In genomic region chr16:72787519-72788268, GRCh38 we compare ENCODE assay signal across 9 cellular contexts.
DNase-seq lines count a peak whose midpoint lies in the region; ATAC-seq and TF ChIP-seq lines count a peak whose summit lies in the region.
"Had no signal": no experiment of that assay in that cellular context is flagged by ENCODE, and none has a peak within 500 bp of the region (broad histone marks: within the 10 kb centered on the region; RNA-seq: fewer than 3 reads in every experiment).

No MANE protein-coding gene starts in this region.

- H3K4me3 ChIP-seq in CD4-positive, alpha-beta memory T cell (ENCODE audit: low read length in 2 of 2) = peak overlapping the region in 1 of 2 donors; percentile 38
- H3K4me3 ChIP-seq in dorsolateral prefrontal cortex (peak overlapping the region; percentile 35 to 76 (median 63)), lung (peak overlapping the region; percentile 56)

- H3K9me3 Mint-ChIP-seq in CD4-positive, alpha-beta memory T cell = peaks cover 0 to 2% (median 0%) of the 10 kb centered on the region in 8 donors
- no peaks in the 10 kb centered on the region for H3K9me3 Mint-ChIP-seq in IgD-negative memory B cell
- no peaks in the 10 kb centered on the region for H3K9me3 Mint-ChIP-seq in activated CD4-positive, alpha-beta T cell treated with anti-CD3 and anti-CD28 coated beads, Interleukin-2, amount 10 ng/mL, durations not matched to agents 7 days and 5 days

- WGBS in lung, 2 donors = 12 to 16% methylated on average over 21 to 42 of the region's 42 CpGs

- CTCF ChIA-PET in CD4-positive, alpha-beta memory T cell (lab: Charles Lee; ENCODE audit: partially characterized antibody) = interaction anchor here (1.6 kb wide), 1 partner anchor 45 kb away, joined by 7 read pairs; no protein-coding TSS in a partner anchor
- CTCF ChIA-PET in activated CD4-positive, alpha-beta T cell treated with anti-CD3 and anti-CD28 coated beads, Interleukin-2, amount 10 ng/mL, durations not matched to agents 7 days and 5 days (lab: Charles Lee) = interaction anchor here (0.7 to 1.4 kb wide), 2 partner anchors 44 to 615 kb away, joined by 3 read pairs; no protein-coding TSS in a partner anchor

- peaks cover 3% of the 10 kb centered on the region for H3K4me1 ChIP-seq in CD4-positive, alpha-beta memory T cell (ENCODE audit: insufficient read depth, low read length)
- H3K4me1 ChIP-seq in lung (ENCODE audit: control insufficient read depth in 2 of 2, insufficient read depth in 2 of 2, low read length in 2 of 2) = peaks cover 0 to 14% of the 10 kb centered on the region in 2 donors

- H3K36me3 ChIP-seq in CD4-positive, alpha-beta memory T cell (ENCODE audit: insufficient read depth, low read length) = no peaks in the 10 kb centered on the region
- H3K36me3 ChIP-seq in lung (ENCODE audit: control insufficient read depth in 2 of 2, insufficient read depth in 2 of 2, low read length in 2 of 2) = no peaks in the 10 kb centered on the region

- H3K36me3 Mint-ChIP-seq in CD4-positive, alpha-beta memory T cell = no peaks in the 10 kb centered on the region
- H3K36me3 Mint-ChIP-seq in IgD-negative memory B cell = peaks cover 3% of the 10 kb centered on the region
- H3K36me3 Mint-ChIP-seq in activated CD4-positive, alpha-beta T cell treated with anti-CD3 and anti-CD28 coated beads, Interleukin-2, amount 10 ng/mL, durations not matched to agents 7 days and 5 days (ENCODE audit: low read depth) = peaks cover 4% of the 10 kb centered on the region

- no peaks in the 10 kb centered on the region for H3K27me3 ChIP-seq in CD4-positive, alpha-beta memory T cell (ENCODE audit: insufficient read depth, low read length)
- H3K27me3 ChIP-seq in dorsolateral prefrontal cortex (no peaks in the 10 kb centered on the region), lung (ENCODE audit: control insufficient read depth, insufficient read depth) (no peaks in the 10 kb centered on the region)

- DNase-seq in CD4-positive, alpha-beta memory T cell = peak; percentile 19 to 62 (median 49)
- peak; percentile 76 for DNase-seq in activated CD4-positive, alpha-beta T cell treated with anti-CD3 and anti-CD28 coated beads, Interleukin-2, amount 10 ng/mL, durations not matched to agents 7 days and 5 days
- DNase-seq in dorsolateral prefrontal cortex (peak in 9 of 10 donors; percentile 10 to 71 (median 57)), lung (ENCODE audit: low spot score) (peak; percentile 71), NCI-H526 treated with DMSO at 0.1 percent for 48 hours (lab: John Stamatoyannopoulos, UW) (no peak)
- peak; percentile 24 to 45 (median 25) for DNase-seq in stimulated activated CD4-positive, alpha-beta T cell treated with anti-CD3 and anti-CD28 coated beads, TNF-alpha, amount 100 ng/mL, for 4 hours (ENCODE audit: low read depth in 3 of 3)

- peak overlapping the region; percentile 81 to 88 (median 86) for H3K4me3 Mint-ChIP-seq in CD4-positive, alpha-beta memory T cell
- peak overlapping the region; percentile 76 to 95 (median 84) for H3K4me3 Mint-ChIP-seq in IgD-negative memory B cell
- peak overlapping the region; percentile 59 for H3K4me3 Mint-ChIP-seq in activated CD4-positive, alpha-beta T cell treated with anti-CD3 and anti-CD28 coated beads, Interleukin-2, amount 10 ng/mL, durations not matched to agents 7 days and 5 days

- POLR2A ChIA-PET in CD4-positive, alpha-beta memory T cell (lab: Charles Lee; ENCODE audit: partially characterized antibody) = no interaction called here
- POLR2A ChIA-PET in activated CD4-positive, alpha-beta T cell treated with anti-CD3 and anti-CD28 coated beads, Interleukin-2, amount 10 ng/mL, durations not matched to agents 7 days and 5 days (lab: Charles Lee) = no interaction called here

- H3K27me3 Mint-ChIP-seq in CD4-positive, alpha-beta memory T cell = peaks cover 7 to 14% of the 10 kb centered on the region in 2 donors
- peaks cover 5% of the 10 kb centered on the region for H3K27me3 Mint-ChIP-seq in IgD-negative memory B cell
- H3K27me3 Mint-ChIP-seq in activated CD4-positive, alpha-beta T cell treated with anti-CD3 and anti-CD28 coated beads, Interleukin-2, amount 10 ng/mL, durations not matched to agents 7 days and 5 days = peaks cover 20% of the 10 kb centered on the region

- no peak overlapping the region for H3K27ac ChIP-seq in CD4-positive, alpha-beta memory T cell (ENCODE audit: low read depth, low read length)
- H3K27ac ChIP-seq in dorsolateral prefrontal cortex = peak overlapping the region in 46 of 59 donors; percentile 6 to 84 (median 59)
- peak overlapping the region in 1 of 2 donors; percentile 80 for H3K27ac ChIP-seq in lung (ENCODE audit: low read depth in 1 of 2, low read length in 1 of 2)

- no peaks in the 10 kb centered on the region for H3K9me3 ChIP-seq in CD4-positive, alpha-beta memory T cell (ENCODE audit: control insufficient read depth in 1 of 2, low read length in 2 of 2)
- H3K9me3 ChIP-seq in lung (ENCODE audit: control insufficient read depth in 2 of 2, insufficient read depth in 1 of 2, low read length in 1 of 2) = peaks cover 0 to 1% of the 10 kb centered on the region in 2 donors

- H3K4me1 Mint-ChIP-seq in CD4-positive, alpha-beta memory T cell = peaks cover 3 to 17% (median 11%) of the 10 kb centered on the region in 4 donors
- H3K4me1 Mint-ChIP-seq in IgD-negative memory B cell = peaks cover 0 to 6% (median 3%) of the 10 kb centered on the region in 3 donors
- peaks cover 36% of the 10 kb centered on the region for H3K4me1 Mint-ChIP-seq in activated CD4-positive, alpha-beta T cell treated with anti-CD3 and anti-CD28 coated beads, Interleukin-2, amount 10 ng/mL, durations not matched to agents 7 days and 5 days

- peak; percentile 76 for ATAC-seq in GM21526 (IDR thresholded peaks at IDR 0.05; ENCODE audit: low FRiP score, unreplicated experiment)
- peak; percentile 80 for ATAC-seq in lung (ENCODE audit: insufficient read depth, low FRiP score)
- ATAC-seq: Panc1 had no signal

- peak overlapping the region in 6 of 7 donors; percentile 23 to 89 (median 55) for H3K27ac Mint-ChIP-seq in CD4-positive, alpha-beta memory T cell
- H3K27ac Mint-ChIP-seq in IgD-negative memory B cell = peak overlapping the region in 1 of 3 donors; percentile 42
- peak overlapping the region; percentile 71 for H3K27ac Mint-ChIP-seq in activated CD4-positive, alpha-beta T cell treated with anti-CD3 and anti-CD28 coated beads, Interleukin-2, amount 10 ng/mL, durations not matched to agents 7 days and 5 days

- intact Hi-C loops in CD4-positive, alpha-beta memory T cell (cut with micrococcal nuclease) = loop anchor here (10.0 kb wide), 1 partner anchor 123 kb away; no protein-coding TSS in a partner anchor
- intact Hi-C loops in dorsolateral prefrontal cortex (cut with DNase I) = loop anchor here in 1 of 2 donors (10.0 kb wide), 1 partner anchor 363 kb away; no protein-coding TSS in a partner anchor

- TF ChIP-seq CTCF in dorsolateral prefrontal cortex (IDR thresholded peaks at IDR 0.05 in 54 of 56, conservative IDR thresholded peaks at IDR 0.05 in 2 of 56; ENCODE audit: low read depth in 1 of 56, partially characterized antibody in 56 of 56) = peak in 2 of 56 donors; percentile 16 to 22
- TF ChIP-seq CTCF in lung (IDR thresholded peaks at IDR 0.05; ENCODE audit: control extremely low read depth, extremely low read depth) = no peak
